In genomic region chr20:63261808-63262528, GRCh38 we compare ENCODE assay signal across 32 cellular contexts. TPM values are rescaled to one million over a fixed set of nuclear protein-coding genes. Genes with fewer than 3 reads are reported as not detected.
A peak's percentile ranks its signal among the peaks of the same experiment; 100 is the strongest.
DNase-seq lines count a peak whose midpoint lies in the region; ATAC-seq and TF ChIP-seq lines count a peak whose summit lies in the region.
"Had no signal": no experiment of that assay in that cellular context is flagged by ENCODE, and none has a peak within 500 bp of the region (broad histone marks: within the 10 kb centered on the region; RNA-seq: fewer than 3 reads in every experiment).

No MANE protein-coding gene starts in this region.

- H2AK5ac ChIP-seq in neuronal stem cell (ENCODE audit: low read depth, low read length): peak overlapping the region; percentile 90

- peak overlapping the region; percentile 96 for H3K18ac ChIP-seq in neuronal stem cell (ENCODE audit: low read length)

- peak overlapping the region; percentile 89 for H2BK5ac ChIP-seq in neuronal stem cell (ENCODE audit: low read length)

- peak overlapping the region; percentile 97 for H3K14ac ChIP-seq in neuronal stem cell (ENCODE audit: low read length)

- POLR2A ChIA-PET in HEK293 (lab: Yijun Ruan, JAX): no interaction called here

- H3K4me1 Mint-ChIP-seq in CD4-positive, CD25-positive, alpha-beta regulatory T cell: peaks cover 0 to 2% (median 0%) of the 10 kb centered on the region in 4 donors
- H3K4me1 Mint-ChIP-seq in endodermal cell: no peaks in the 10 kb centered on the region
- H3K4me1 Mint-ChIP-seq: activated naive CD4-positive, alpha-beta T cell treated with anti-CD3 and anti-CD28 coated beads, Interleukin-2, amount 50 U/mL, for 24 hours had no signal

- no peak overlapping the region for H4K91ac ChIP-seq in neuronal stem cell (ENCODE audit: low read depth, low read length, poor library complexity)

- no peaks in the 10 kb centered on the region for H3K36me3 ChIP-seq in CD4-positive, CD25-positive, alpha-beta regulatory T cell (ENCODE audit: control insufficient read depth, insufficient read depth, low read length)
- H3K36me3 ChIP-seq in HEK293 (ENCODE audit: control insufficient read depth in 2 of 2, insufficient read depth in 1 of 2, low read length in 2 of 2) (no peaks in the 10 kb centered on the region), endodermal cell (ENCODE audit: control insufficient read depth, insufficient read depth, low read length) (no peaks in the 10 kb centered on the region), neuronal stem cell (replicated peaks in 1 of 2; ENCODE audit: control insufficient read depth in 2 of 2, insufficient read depth in 2 of 2, low read length in 2 of 2) (peaks cover 0 to 1% of the 10 kb centered on the region in 2 donors)
- H3K36me3 ChIP-seq: ascending aorta, cardiac muscle cell, sigmoid colon, transverse colon had no signal

- CTCF ChIA-PET in HEK293 (lab: Yijun Ruan, JAX): no interaction called here

- no peak overlapping the region for H3K4me3 Mint-ChIP-seq in CD4-positive, CD25-positive, alpha-beta regulatory T cell
- H3K4me3 Mint-ChIP-seq in endodermal cell: no peak overlapping the region
- H3K4me3 Mint-ChIP-seq: activated naive CD4-positive, alpha-beta T cell treated with anti-CD3 and anti-CD28 coated beads, Interleukin-2, amount 50 U/mL, for 24 hours; memory B cell; T-helper 1 cell treated with Interleukin-12 subunit alpha and Interleukin-12 subunit beta and Interleukin-4 antibody, amounts not matched to agents 30 μg/mL and 1 μg/mL, for 36 hours had no signal

- H3K4me3 ChIP-seq in CD4-positive, CD25-positive, alpha-beta regulatory T cell (ENCODE audit: low read depth, low read length): no peak overlapping the region
- H3K4me3 ChIP-seq in HEK293 (ENCODE audit: low read depth, low read length) (no peak overlapping the region), endodermal cell (ENCODE audit: low read length) (no peak overlapping the region), neuronal stem cell (ENCODE audit: low read length in 2 of 2) (peak overlapping the region in 1 of 2 donors; percentile 30)
- H3K4me3 ChIP-seq: ascending aorta, cardiac muscle cell, coronary artery, psoas muscle, sigmoid colon, transverse colon had no signal

- H3K79me1 ChIP-seq in neuronal stem cell (ENCODE audit: low read depth, low read length): no peaks in the 10 kb centered on the region

- no peak overlapping the region for H3K9ac ChIP-seq in endodermal cell (ENCODE audit: extremely low read depth, low read length, poor library complexity, severe bottlenecking)
- peak overlapping the region; percentile 60 for H3K9ac ChIP-seq in neuronal stem cell (ENCODE audit: low read depth, low read length, poor library complexity)

- no peak for TF ChIP-seq CTCF in HEK293 (tag by site-specific recombination; IDR thresholded peaks at IDR 0.05)
- TF ChIP-seq CTCF in endodermal cell (conservative IDR thresholded peaks at IDR 0.05): no peak

- H3K27me3 ChIP-seq in CD4-positive, CD25-positive, alpha-beta regulatory T cell (ENCODE audit: control insufficient read depth, insufficient read depth, low read length): peaks cover under 1% of the 10 kb centered on the region
- H3K27me3 ChIP-seq in endodermal cell (ENCODE audit: control insufficient read depth, insufficient read depth, low read length, poor library complexity, severe bottlenecking): peaks cover 3% of the 10 kb centered on the region
- H3K27me3 ChIP-seq in neuronal stem cell (ENCODE audit: control insufficient read depth in 3 of 3, insufficient read depth in 3 of 3, low read depth in 1 of 3, low read length in 3 of 3): no peaks in the 10 kb centered on the region
- H3K27me3 ChIP-seq: ascending aorta had no signal

- WGBS in endodermal cell (ENCODE audit: insufficient coverage in 1 of 2, insufficient read length in 1 of 2), 2 experiments: 82 to 89% methylated on average over 22 to 30 of the region's 30 CpGs
- WGBS in neuronal stem cell (ENCODE audit: extremely low coverage in 2 of 2, insufficient read length in 2 of 2, insufficient replicate concordance in 1 of 2), 2 donors: no CpG with 5 or more reads among the region's 30 CpGs

- peaks cover 0 to 1% (median 0%) of the 10 kb centered on the region in 7 donors for H3K9me3 Mint-ChIP-seq in CD4-positive, CD25-positive, alpha-beta regulatory T cell
- no peaks in the 10 kb centered on the region for H3K9me3 Mint-ChIP-seq in endodermal cell
- H3K9me3 Mint-ChIP-seq: activated naive CD4-positive, alpha-beta T cell treated with anti-CD3 and anti-CD28 coated beads, Interleukin-2, amount 50 U/mL, for 24 hours; activated T-helper 2 cell treated with anti-CD3 and anti-CD28 coated beads, Interferon-gamma antibody, Interleukin-2, Interleukin-4, amounts not matched to agents 10 μg/mL and 5 μg/mL and 100 μg/mL, durations not matched to agents 14 hours and 24 hours and 36 hours; memory B cell; T-helper 1 cell treated with Interleukin-12 subunit alpha and Interleukin-12 subunit beta and Interleukin-4 antibody, amounts not matched to agents 30 μg/mL and 1 μg/mL, for 36 hours had no signal

- no peak overlapping the region for H3K27ac ChIP-seq in CD4-positive, CD25-positive, alpha-beta regulatory T cell (ENCODE audit: insufficient read depth, low read length, poor library complexity, severe bottlenecking)
- no peak overlapping the region for H3K27ac ChIP-seq in HEK293 (ENCODE audit: extremely low read depth, low read depth, low read length)
- H3K27ac ChIP-seq in endodermal cell (ENCODE audit: low read depth, low read length): peak overlapping the region; percentile 84
- peak overlapping the region; percentile 52 for H3K27ac ChIP-seq in neuronal stem cell (replicated peaks; ENCODE audit: low read length)
- H3K27ac ChIP-seq: ascending aorta, C4-2B, cardiac muscle cell, coronary artery, psoas muscle, sigmoid colon, transverse colon had no signal

- peak overlapping the region; percentile 97 for H2BK15ac ChIP-seq in neuronal stem cell (ENCODE audit: low read length)

- H2BK12ac ChIP-seq in neuronal stem cell (ENCODE audit: low read length): peak overlapping the region; percentile 75

- DNase-seq in CD4-positive, CD25-positive, alpha-beta regulatory T cell: peak in 1 of 3 donors; percentile 14
- DNase-seq in endodermal cell (no peak), neuronal stem cell (ENCODE audit: low spot score) (no peak), HT-29 (ENCODE audit: low spot score) (no peak)
- DNase-seq: activated CD4-positive, alpha-beta T cell treated with anti-CD3 and anti-CD28 coated beads for 1 hour; activated CD8-positive, alpha-beta memory T cell treated with anti-CD3 and anti-CD28 coated beads for 24 hours; activated T-cell treated with anti-CD3 and anti-CD28 coated beads for 4 hours; effector memory CD4-positive, alpha-beta T cell; NCI-H1417; NCI-H2081; NCI-H526 treated with DMSO at 0.1 percent for 48 hours; nucleus accumbens; psoas muscle; Right ventricle myocardium superior; sigmoid colon; stimulated activated CD4-positive, alpha-beta T cell treated with anti-CD3 and anti-CD28 coated beads, Interleukin-4, amount 100 ng/mL, for 1 hour; transverse colon had no signal

- H3K36me3 Mint-ChIP-seq in CD4-positive, CD25-positive, alpha-beta regulatory T cell: no peaks in the 10 kb centered on the region
- H3K36me3 Mint-ChIP-seq in endodermal cell (ENCODE audit: low read depth): no peaks in the 10 kb centered on the region
- H3K36me3 Mint-ChIP-seq: activated naive CD4-positive, alpha-beta T cell treated with anti-CD3 and anti-CD28 coated beads, Interleukin-2, amount 50 U/mL, for 24 hours had no signal

- peak overlapping the region in 2 of 3 donors; percentile 35 to 78 for H3K27ac Mint-ChIP-seq in CD4-positive, CD25-positive, alpha-beta regulatory T cell
- H3K27ac Mint-ChIP-seq in endodermal cell: no peak overlapping the region
- H3K27ac Mint-ChIP-seq: activated naive CD4-positive, alpha-beta T cell treated with anti-CD3 and anti-CD28 coated beads, Interleukin-2, amount 50 U/mL, for 24 hours; activated T-helper 2 cell treated with anti-CD3 and anti-CD28 coated beads, Interferon-gamma antibody, Interleukin-2, Interleukin-4, amounts not matched to agents 10 μg/mL and 5 μg/mL and 100 μg/mL, durations not matched to agents 14 hours and 24 hours and 36 hours; memory B cell; T-helper 1 cell treated with Interleukin-12 subunit alpha and Interleukin-12 subunit beta and Interleukin-4 antibody, amounts not matched to agents 30 μg/mL and 1 μg/mL, for 36 hours had no signal

- ATAC-seq in CD4-positive, CD25-positive, alpha-beta regulatory T cell (ENCODE audit: low read depth in 2 of 2): no peak
- ATAC-seq in GM21825 (IDR thresholded peaks at IDR 0.05; ENCODE audit: unreplicated experiment) (no peak), GM21526 (IDR thresholded peaks at IDR 0.05; ENCODE audit: low FRiP score, unreplicated experiment) (no peak)
- ATAC-seq: left lobe of liver, psoas muscle, SK-N-SH treated with all-trans-retinoic acid at 6 μM for 48 hours had no signal

- no peaks in the 10 kb centered on the region for H3K9me3 ChIP-seq in CD4-positive, CD25-positive, alpha-beta regulatory T cell (ENCODE audit: control insufficient read depth in 2 of 2, low read length in 2 of 2)
- H3K9me3 ChIP-seq in HEK293 (ENCODE audit: control insufficient read depth, insufficient read depth, low read depth, low read length) (no peaks in the 10 kb centered on the region), endodermal cell (ENCODE audit: control insufficient read depth, low read length) (no peaks in the 10 kb centered on the region), neuronal stem cell (replicated peaks in 1 of 2; ENCODE audit: control insufficient read depth in 2 of 2, insufficient read depth in 1 of 2, low read depth in 1 of 2, low read length in 2 of 2) (peaks cover 0 to 12% of the 10 kb centered on the region in 2 donors)
- H3K9me3 ChIP-seq: ascending aorta, psoas muscle, sigmoid colon, transverse colon had no signal

- H3K27me3 Mint-ChIP-seq in CD4-positive, CD25-positive, alpha-beta regulatory T cell: peaks cover 9% of the 10 kb centered on the region
- H3K27me3 Mint-ChIP-seq in endodermal cell (ENCODE audit: insufficient read depth): peaks cover 3% of the 10 kb centered on the region

- H3K23ac ChIP-seq in neuronal stem cell (ENCODE audit: low read depth, low read length, poor library complexity): no peak overlapping the region

- H3K4ac ChIP-seq in neuronal stem cell (ENCODE audit: low read length): no peak overlapping the region

- H3K4me2 ChIP-seq in neuronal stem cell (ENCODE audit: insufficient read depth, low read length, poor library complexity, severe bottlenecking): no peak overlapping the region

- peak overlapping the region; percentile 72 for H4K8ac ChIP-seq in neuronal stem cell (ENCODE audit: low read depth, low read length)

- H2AFZ ChIP-seq in neuronal stem cell (ENCODE audit: low read length): peak overlapping the region; percentile 90

- peaks cover 7% of the 10 kb centered on the region for H3K4me1 ChIP-seq in CD4-positive, CD25-positive, alpha-beta regulatory T cell (ENCODE audit: control insufficient read depth, insufficient read depth, low read length, poor library complexity, severe bottlenecking)
- H3K4me1 ChIP-seq in HEK293 (ENCODE audit: control insufficient read depth, insufficient read depth, low read length) (no peaks in the 10 kb centered on the region), endodermal cell (ENCODE audit: control insufficient read depth, insufficient read depth, low read length) (no peaks in the 10 kb centered on the region), neuronal stem cell (ENCODE audit: control insufficient read depth in 2 of 2, insufficient read depth in 1 of 2, low read depth in 1 of 2, low read length in 2 of 2) (peaks cover 17 to 49% of the 10 kb centered on the region in 2 donors)
- H3K4me1 ChIP-seq: ascending aorta, sigmoid colon, transverse colon had no signal

- H2BK120ac ChIP-seq in neuronal stem cell (ENCODE audit: low read depth, low read length): peak overlapping the region; percentile 94

RNA-seq across cellular contexts. Expression of gene NKAIN4, which starts 7.7 kb away (rescaled TPM):
- not detected for total RNA-seq in CD4-positive, CD25-positive, alpha-beta regulatory T cell
- not detected for polyA plus RNA-seq in CD4-positive, CD25-positive, alpha-beta regulatory T cell
- total RNA-seq in endodermal cell: 1 to 10 TPM in 1 of 2 donors, under 1 TPM in 1; 0.24 to 1.7 TPM
- 51.9 TPM for polyA plus RNA-seq in endodermal cell (2013, experiment 1 of 2)
- 40.1 TPM for polyA plus RNA-seq in endodermal cell (2013, experiment 2 of 2)
- polyA plus RNA-seq in neuronal stem cell (2013, experiment 1 of 2): 39.2 TPM
- 40.2 TPM for polyA plus RNA-seq in neuronal stem cell (2013, experiment 2 of 2)
- total RNA-seq in HT-29 (2014; rRNA removed; shearing (Covaris generic)): not detected in 2 replicates
- total RNA-seq: activated T-helper 2 cell treated with anti-CD3 and anti-CD28 coated beads, Interferon-gamma antibody, Interleukin-2, Interleukin-4, amounts not matched to agents 10 μg/mL and 5 μg/mL and 100 μg/mL, durations not matched to agents 14 hours and 24 hours and 36 hours; ascending aorta; cardiac muscle cell; H4; left lobe of liver; psoas muscle; Right ventricle myocardium superior had no signal
- polyA plus RNA-seq: cardiac muscle cell, esophagus, psoas muscle had no signal

RNA-seq across cellular contexts. Expression of gene ARFGAP1, which starts 10.6 kb away (rescaled TPM):
- 123 TPM for total RNA-seq in CD4-positive, CD25-positive, alpha-beta regulatory T cell
- polyA plus RNA-seq in CD4-positive, CD25-positive, alpha-beta regulatory T cell: 10 to 100 TPM; 17.9 to 22.3 (median 20.6) TPM
- total RNA-seq in endodermal cell: 100 to 1,000 TPM; 159 to 208 TPM
- 122 TPM for polyA plus RNA-seq in endodermal cell (2013, experiment 1 of 2)
- polyA plus RNA-seq in endodermal cell (2013, experiment 2 of 2): 97.6 TPM
- polyA plus RNA-seq in neuronal stem cell (2013, experiment 1 of 2): 60.7 TPM
- polyA plus RNA-seq in neuronal stem cell (2013, experiment 2 of 2): 56.3 TPM
- 142 and 150 TPM in 2 replicates for total RNA-seq in HT-29 (2014; rRNA removed; shearing (Covaris generic))

RNA-seq across cellular contexts. Expression of gene BIRC7, which starts 26.3 kb away (rescaled TPM):
- total RNA-seq in CD4-positive, CD25-positive, alpha-beta regulatory T cell: not detected
- not detected for polyA plus RNA-seq in CD4-positive, CD25-positive, alpha-beta regulatory T cell
- not detected for total RNA-seq in endodermal cell
- 0.28 TPM for polyA plus RNA-seq in endodermal cell (2013, experiment 1 of 2)
- polyA plus RNA-seq in endodermal cell (2013, experiment 2 of 2): 0.21 TPM
- 0.03 TPM for polyA plus RNA-seq in neuronal stem cell (2013, experiment 1 of 2)
- polyA plus RNA-seq in neuronal stem cell (2013, experiment 2 of 2): 0.06 TPM
- 1.3 and 2.7 TPM in 2 replicates for total RNA-seq in HT-29 (2014; rRNA removed; shearing (Covaris generic))
- total RNA-seq: activated T-helper 2 cell treated with anti-CD3 and anti-CD28 coated beads, Interferon-gamma antibody, Interleukin-2, Interleukin-4, amounts not matched to agents 10 μg/mL and 5 μg/mL and 100 μg/mL, durations not matched to agents 14 hours and 24 hours and 36 hours; ascending aorta; left lobe of liver; psoas muscle had no signal
- polyA plus RNA-seq: cardiac muscle cell had no signal

RNA-seq across cellular contexts. Expression of gene COL20A1, which starts 31.0 kb away (rescaled TPM):
- total RNA-seq in CD4-positive, CD25-positive, alpha-beta regulatory T cell: 0.20 TPM
- not detected for polyA plus RNA-seq in CD4-positive, CD25-positive, alpha-beta regulatory T cell
- under 1 TPM in 1 of 2 donors, not detected in 1; 0.44 TPM for total RNA-seq in endodermal cell
- polyA plus RNA-seq in endodermal cell (2013, experiment 1 of 2): 0.53 TPM
- 0.46 TPM for polyA plus RNA-seq in endodermal cell (2013, experiment 2 of 2)
- 0.13 TPM for polyA plus RNA-seq in neuronal stem cell (2013, experiment 1 of 2)
- 0.08 TPM for polyA plus RNA-seq in neuronal stem cell (2013, experiment 2 of 2)
- total RNA-seq in HT-29 (2014; rRNA removed; shearing (Covaris generic)): 0.08 and 0.33 TPM in 2 replicates
- total RNA-seq: activated T-helper 2 cell treated with anti-CD3 and anti-CD28 coated beads, Interferon-gamma antibody, Interleukin-2, Interleukin-4, amounts not matched to agents 10 μg/mL and 5 μg/mL and 100 μg/mL, durations not matched to agents 14 hours and 24 hours and 36 hours; ascending aorta; cardiac muscle cell; left lobe of liver; psoas muscle; Right ventricle myocardium superior; sigmoid colon had no signal
- polyA plus RNA-seq: esophagus had no signal

RNA-seq across cellular contexts. Expression of gene YTHDF1, which starts 46.0 kb away (rescaled TPM):
- 37.9 TPM for total RNA-seq in CD4-positive, CD25-positive, alpha-beta regulatory T cell
- polyA plus RNA-seq in CD4-positive, CD25-positive, alpha-beta regulatory T cell: 10 to 100 TPM; 28.5 to 38.4 (median 32.2) TPM
- 10 to 100 TPM; 64.9 to 73.2 TPM for total RNA-seq in endodermal cell
- 43.0 TPM for polyA plus RNA-seq in endodermal cell (2013, experiment 1 of 2)
- polyA plus RNA-seq in endodermal cell (2013, experiment 2 of 2): 41.6 TPM
- polyA plus RNA-seq in neuronal stem cell (2013, experiment 1 of 2): 33.5 TPM
- 33.7 TPM for polyA plus RNA-seq in neuronal stem cell (2013, experiment 2 of 2)
- 47.2 and 53.6 TPM in 2 replicates for total RNA-seq in HT-29 (2014; rRNA removed; shearing (Covaris generic))

Comparison
In these comparisons a context has a peak if more than half of its experiments do, and no peak if none do; other contexts are left out.
1. H3K27ac ChIP-seq: peak in endodermal cell (single experiment) and neuronal stem cell (single experiment); none in CD4-positive, CD25-positive, alpha-beta regulatory T cell (single experiment) and HEK293 (single experiment).